28 cellular contexts compared by ENCODE assay signal in the genomic region with DNA sequence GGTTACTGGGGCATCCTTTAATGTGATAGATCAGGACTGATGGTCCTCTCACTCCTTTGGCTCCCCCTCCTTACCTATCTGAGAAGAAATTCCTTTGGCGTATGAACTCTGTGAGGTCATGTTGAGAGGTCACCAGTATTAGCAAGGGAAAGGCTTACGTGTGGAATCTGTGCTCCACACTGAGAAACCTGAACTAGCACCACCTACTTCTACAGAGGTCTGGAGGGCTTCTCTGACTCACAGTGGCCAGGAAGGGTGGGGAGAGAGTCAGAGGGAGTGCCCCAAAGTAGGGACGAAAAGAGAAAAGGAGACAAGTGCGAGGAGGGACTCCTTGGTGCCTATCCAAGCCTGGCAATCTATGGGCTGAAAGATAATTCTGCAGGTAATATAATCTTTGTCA.
DNase-seq lines count a peak whose midpoint lies in the region; ATAC-seq, FAIRE-seq and TF ChIP-seq lines count a peak whose summit lies in the region.
"Had no signal": no experiment of that assay in that cellular context is flagged by ENCODE, and none has a peak within 500 bp of the region (broad histone marks: within the 10 kb centered on the region; RNA-seq: fewer than 3 reads in every experiment).

No MANE protein-coding gene starts in this region.

- DNase-seq in A549 (ENCODE audit: low read depth in 1 of 2, low spot score in 1 of 2) = no peak
- DNase-seq in M059J (ENCODE audit: low read depth) = peak; percentile 64
- DNase-seq in stimulated activated naive CD8-positive, alpha-beta T cell treated with anti-CD3 and anti-CD28 coated beads, Interleukin-15, amount 100 ng/mL, for 72 hours = no peak
- DNase-seq in mammary epithelial cell = no peak
- no peak for DNase-seq in NCI-H2081 treated with DMSO at 0.1 percent for 48 hours (lab: John Stamatoyannopoulos, UW)
- DNase-seq in NCI-H2107 (lab: John Stamatoyannopoulos, UW) = no peak
- DNase-seq: activated CD8-positive, alpha-beta memory T cell treated with anti-CD3 and anti-CD28 coated beads for 24 hours; activated gamma-delta T cell treated with Interleukin-2 at 50 U/mL for 16 hours; activated T-cell treated with anti-CD3 and anti-CD28 coated beads, Interleukin-2, amount 50 U/mL, for 1 hour; AML-193; CD4-positive, alpha-beta memory T cell; DMS 273 treated with DMSO at 0.1 percent for 48 hours; GOT3; naive thymus-derived CD8-positive, alpha-beta T cell; NCI-H1694; NCI-H524; pancreas; SHP77; spleen had no signal

- peaks cover 23% of the 10 kb centered on the region for H3K4me1 Mint-ChIP-seq in stimulated activated naive CD8-positive, alpha-beta T cell treated with anti-CD3 and anti-CD28 coated beads, Interleukin-15, amount 100 ng/mL, for 72 hours

- BruUV-seq in mammary epithelial cell (replicated peaks; lab: Mats Ljungman, UMichigan) = no TSS peak

- H3K27ac Mint-ChIP-seq in stimulated activated naive CD8-positive, alpha-beta T cell treated with anti-CD3 and anti-CD28 coated beads, Interleukin-15, amount 100 ng/mL, for 72 hours = no peak overlapping the region
- H3K27ac Mint-ChIP-seq: CD4-positive, alpha-beta memory T cell had no signal

- H3K9ac ChIP-seq in mammary epithelial cell (ENCODE audit: insufficient read depth, low read length) = no peak overlapping the region

- H3K27me3 ChIP-seq in layer of hippocampus (ENCODE audit: control insufficient read depth, insufficient read depth, low read length) = no peaks in the 10 kb centered on the region
- peaks cover 5% of the 10 kb centered on the region for H3K27me3 ChIP-seq in mammary epithelial cell (ENCODE audit: insufficient read depth, low read length)
- H3K27me3 ChIP-seq: breast epithelium, esophagus muscularis mucosa, pancreas, right atrium auricular region had no signal

- POLR2A ChIA-PET in A549 (lab: Yijun Ruan, JAX) = no interaction called here

- H3K4me2 ChIP-seq in A549 (0 out of 3 replicates have a peak overlapping the region, but pooled peaks have one; percentile 18), mammary epithelial cell (ENCODE audit: insufficient read depth, low read depth, low read length) (no peak overlapping the region)

- H3K79me2 ChIP-seq in mammary epithelial cell (ENCODE audit: insufficient read depth, low read length) = no peaks in the 10 kb centered on the region

- H3K9me3 Mint-ChIP-seq in stimulated activated naive CD8-positive, alpha-beta T cell treated with anti-CD3 and anti-CD28 coated beads, Interleukin-15, amount 100 ng/mL, for 72 hours = no peaks in the 10 kb centered on the region
- H3K9me3 Mint-ChIP-seq: naive thymus-derived CD8-positive, alpha-beta T cell had no signal

- H3K27ac ChIP-seq in A549 (peak overlapping the region; percentile 73 to 82; a peak in 5 of 6 replicates), layer of hippocampus (ENCODE audit: low read depth, low read length) (peak overlapping the region; percentile 25), mammary epithelial cell (ENCODE audit: insufficient read depth, low read depth, low read length) (no peak overlapping the region)
- H3K27ac ChIP-seq: pancreas, spleen had no signal

- TF ChIP-seq RAD21 in A549 (conservative IDR thresholded peaks at IDR 0.05 in 1 of 2, IDR thresholded peaks at IDR 0.05 in 1 of 2) = no peak

- no peak for FAIRE-seq in A549 (lab: Jason Lieb, UNC)
- FAIRE-seq: colon, frontal cortex, G401.6, pancreas had no signal

- 93% methylated on average over 4 of the region's 4 CpGs for WGBS in A549 (ENCODE audit: missing lambda C conversion rate)
- WGBS in mammary epithelial cell (ENCODE audit: low coverage, missing lambda C conversion rate) = 91% methylated on average over 4 of the region's 4 CpGs

- H3K4me3 ChIP-seq in A549 (no peak overlapping the region), mammary epithelial cell (replicated peaks in 1 of 3; ENCODE audit: insufficient read depth in 1 of 3, low read depth in 2 of 3, low read length in 3 of 3) (no peak overlapping the region)
- H3K4me3 ChIP-seq: breast epithelium, esophagus muscularis mucosa, pancreas, right atrium auricular region, spleen had no signal

- H3K4me1 ChIP-seq in A549 (peaks cover 27% of the 10 kb centered on the region), mammary epithelial cell (ENCODE audit: insufficient read depth, low read length) (peaks cover 12% of the 10 kb centered on the region)
- H3K4me1 ChIP-seq: breast epithelium, pancreas had no signal

- no peak for ATAC-seq in A549
- peak; percentile 27 for ATAC-seq in stimulated activated naive CD8-positive, alpha-beta T cell treated with anti-CD3 and anti-CD28 coated beads, Interleukin-15, amount 100 ng/mL, for 72 hours
- no peak for ATAC-seq in HG03521 (IDR thresholded peaks at IDR 0.05; ENCODE audit: unreplicated experiment)
- ATAC-seq: left lobe of liver; naive thymus-derived CD8-positive, alpha-beta T cell had no signal

- no peaks in the 10 kb centered on the region for H3K9me3 ChIP-seq in A549
- H3K9me3 ChIP-seq in mammary epithelial cell (replicated peaks; ENCODE audit: insufficient read depth, low read length) = no peaks in the 10 kb centered on the region
- H3K9me3 ChIP-seq: breast epithelium, esophagus muscularis mucosa, pancreas, right atrium auricular region, spleen had no signal

- H3K4me3 Mint-ChIP-seq in stimulated activated naive CD8-positive, alpha-beta T cell treated with anti-CD3 and anti-CD28 coated beads, Interleukin-15, amount 100 ng/mL, for 72 hours = no peak overlapping the region
- H3K4me3 Mint-ChIP-seq: CD4-positive, alpha-beta memory T cell; naive thymus-derived CD8-positive, alpha-beta T cell had no signal

- TF ChIP-seq CTCF in A549 (IDR thresholded peaks at IDR 0.05) = no peak
- no peak for TF ChIP-seq CTCF in mammary epithelial cell (conservative IDR thresholded peaks at IDR 0.05 in 1 of 2, IDR thresholded peaks at IDR 0.05 in 1 of 2; ENCODE audit: extremely low read depth in 1 of 2, insufficient read depth in 1 of 2, low read depth in 1 of 2, low read length in 2 of 2)

- dilution Hi-C loops in mammary epithelial cell (cut with HindIII; ENCODE audit: low sequenced_read_pairs) = no loop called here

- TF ChIP-seq POLR2A in A549 (IDR thresholded peaks at IDR 0.05; ENCODE audit: low read length) = no peak

- intact Hi-C loops in mammary epithelial cell (cut with micrococcal nuclease) = loop anchor here (5.0 kb wide), 3 partner anchors 103 to 972 kb away; partner anchors contain the start of gene IGFBP5

- in situ Hi-C loops in mammary epithelial cell (cut with MboI; ENCODE audit: low sequenced_read_pairs in 2 of 2) = no loop called here

- H2AFZ ChIP-seq in mammary epithelial cell (ENCODE audit: low read depth, low read length) = no peak overlapping the region

- no peak for TF ChIP-seq EP300 in A549 (IDR thresholded peaks at IDR 0.05)

- H3K27me3 Mint-ChIP-seq in stimulated activated naive CD8-positive, alpha-beta T cell treated with anti-CD3 and anti-CD28 coated beads, Interleukin-15, amount 100 ng/mL, for 72 hours = peaks cover 8% of the 10 kb centered on the region
- H3K27me3 Mint-ChIP-seq: CD4-positive, alpha-beta memory T cell had no signal

- no peaks in the 10 kb centered on the region for H3K36me3 ChIP-seq in mammary epithelial cell (ENCODE audit: insufficient read depth, low read length)
- H3K36me3 ChIP-seq: breast epithelium, esophagus muscularis mucosa, pancreas, right atrium auricular region, spleen had no signal

- no peaks in the 10 kb centered on the region for H4K20me1 ChIP-seq in mammary epithelial cell (ENCODE audit: insufficient read depth, low read length)

- CTCF ChIA-PET in A549 (lab: Yijun Ruan, JAX) (interaction anchor here (1.8 kb wide), 1 partner anchor 59 kb away, joined by 6 read pairs; no protein-coding TSS in a partner anchor), mammary epithelial cell (lab: Charles Lee; ENCODE audit: low non-redundant PET) (interaction anchor here (1.6 kb wide), 1 partner anchor 59 kb away, joined by 6 read pairs; no protein-coding TSS in a partner anchor)

TF ChIP-seq in A549, 52 proteins besides CTCF, POLR2A, EP300 and RAD21:
- TF ChIP-seq TFCP2L1 (CRISPR knock-in tag; IDR thresholded peaks at IDR 0.05) = no peak
- no peak for TF ChIP-seq CEBPB (IDR thresholded peaks at IDR 0.05)
- TF ChIP-seq SREBF2 (IDR thresholded peaks at IDR 0.05) = no peak
- no peak for TF ChIP-seq MAZ (IDR thresholded peaks at IDR 0.05; ENCODE audit: borderline replicate concordance, low read depth, low read length)
- TF ChIP-seq NR3C1 (IDR thresholded peaks at IDR 0.05) = no peak
- no peak for TF ChIP-seq EHMT2 (IDR thresholded peaks at IDR 0.05; ENCODE audit: low read depth)
- no peak for TF ChIP-seq RCOR1 (IDR thresholded peaks at IDR 0.05; ENCODE audit: low read depth, low read length)
- no peak for TF ChIP-seq CHD2 (IDR thresholded peaks at IDR 0.05; ENCODE audit: low read length, partially characterized antibody)
- TF ChIP-seq HEYL (CRISPR knock-in tag; IDR thresholded peaks at IDR 0.05) = no peak
- no peak for TF ChIP-seq ZSCAN20 (CRISPR knock-in tag; IDR thresholded peaks at IDR 0.05)
- TF ChIP-seq, protein P1, sequence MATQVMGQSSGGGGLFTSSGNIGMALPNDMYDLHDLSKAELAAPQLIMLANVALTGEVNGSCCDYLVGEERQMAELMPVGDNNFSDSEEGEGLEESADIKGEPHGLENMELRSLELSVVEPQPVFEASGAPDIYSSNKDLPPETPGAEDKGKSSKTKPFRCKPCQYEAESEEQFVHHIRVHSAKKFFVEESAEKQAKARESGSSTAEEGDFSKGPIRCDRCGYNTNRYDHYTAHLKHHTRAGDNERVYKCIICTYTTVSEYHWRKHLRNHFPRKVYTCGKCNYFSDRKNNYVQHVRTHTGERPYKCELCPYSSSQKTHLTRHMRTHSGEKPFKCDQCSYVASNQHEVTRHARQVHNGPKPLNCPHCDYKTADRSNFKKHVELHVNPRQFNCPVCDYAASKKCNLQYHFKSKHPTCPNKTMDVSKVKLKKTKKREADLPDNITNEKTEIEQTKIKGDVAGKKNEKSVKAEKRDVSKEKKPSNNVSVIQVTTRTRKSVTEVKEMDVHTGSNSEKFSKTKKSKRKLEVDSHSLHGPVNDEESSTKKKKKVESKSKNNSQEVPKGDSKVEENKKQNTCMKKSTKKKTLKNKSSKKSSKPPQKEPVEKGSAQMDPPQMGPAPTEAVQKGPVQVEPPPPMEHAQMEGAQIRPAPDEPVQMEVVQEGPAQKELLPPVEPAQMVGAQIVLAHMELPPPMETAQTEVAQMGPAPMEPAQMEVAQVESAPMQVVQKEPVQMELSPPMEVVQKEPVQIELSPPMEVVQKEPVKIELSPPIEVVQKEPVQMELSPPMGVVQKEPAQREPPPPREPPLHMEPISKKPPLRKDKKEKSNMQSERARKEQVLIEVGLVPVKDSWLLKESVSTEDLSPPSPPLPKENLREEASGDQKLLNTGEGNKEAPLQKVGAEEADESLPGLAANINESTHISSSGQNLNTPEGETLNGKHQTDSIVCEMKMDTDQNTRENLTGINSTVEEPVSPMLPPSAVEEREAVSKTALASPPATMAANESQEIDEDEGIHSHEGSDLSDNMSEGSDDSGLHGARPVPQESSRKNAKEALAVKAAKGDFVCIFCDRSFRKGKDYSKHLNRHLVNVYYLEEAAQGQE (IDR thresholded peaks at IDR 0.05) = no peak
- TF ChIP-seq HOXB5 (CRISPR knock-in tag; IDR thresholded peaks at IDR 0.05) = no peak
- TF ChIP-seq ZFP36 (IDR thresholded peaks at IDR 0.05; ENCODE audit: borderline replicate concordance, partially characterized antibody) = no peak
- TF ChIP-seq FOSB (CRISPR knock-in tag; IDR thresholded peaks at IDR 0.05) = no peak
TF ChIP-seq in A549: peak in this region for 0.
